Comparison of ENCODE assay signal across 20 cellular contexts in genomic region chr7:104149822-104150221, GRCh38.
"Had no signal": no experiment of that assay in that cellular context is flagged by ENCODE, and none has a peak within 500 bp of the region (broad histone marks: within the 10 kb centered on the region; RNA-seq: fewer than 3 reads in every experiment).

No MANE protein-coding gene starts in this region.

- ATAC-seq: activated CD4-positive, CD25-positive, alpha-beta regulatory T cell treated with anti-CD3 and anti-CD28 coated beads, Interleukin-2, amount 50 U/mL, for 24 hours; activated CD8-positive, alpha-beta T cell treated with anti-CD3 and anti-CD28 coated beads for 36 hours; body of pancreas; T-cell had no signal

- H3K27ac ChIP-seq: ascending aorta, body of pancreas, SK-N-MC had no signal

- DNase-seq: activated CD4-positive, alpha-beta T cell treated with anti-CD3 and anti-CD28 coated beads for 4 hours; activated CD8-positive, alpha-beta memory T cell treated with anti-CD3 and anti-CD28 coated beads, Interleukin-2, amount 50 U/mL, for 4 hours; activated CD8-positive, alpha-beta T cell treated with anti-CD3 and anti-CD28 coated beads for 36 hours; activated effector memory CD4-positive, alpha-beta T cell treated with Interleukin-2 at 50 U/mL for 16 hours; activated naive CD4-positive, alpha-beta T cell; amniotic stem cell; body of pancreas; MG63; MV-4-11; NCI-H1092 treated with DMSO at 0.1 percent for 48 hours; NCI-H1417 treated with DMSO at 0.1 percent for 48 hours; NCI-H187; NCI-H2081 treated with DMSO at 0.1 percent for 48 hours; NCI-H345; NCI-H510A; NCI-H526 treated with DMSO at 0.1 percent for 48 hours; T-cell had no signal

- H3K27me3 ChIP-seq: ascending aorta, body of pancreas, MG63 had no signal

- H3K4me1 ChIP-seq: ascending aorta, body of pancreas had no signal
